Comparison of ENCODE assay signal across 16 cellular contexts in genomic region chr6:48881551-48881950, GRCh38.
DNase-seq lines count a peak whose midpoint lies in the region; TF ChIP-seq lines count a peak whose summit lies in the region.
"Had no signal": no experiment of that assay in that cellular context is flagged by ENCODE, and none has a peak within 500 bp of the region (broad histone marks: within the 10 kb centered on the region; RNA-seq: fewer than 3 reads in every experiment).

No MANE protein-coding gene starts in this region.

- H2AFZ ChIP-seq in OCI-LY7 (ENCODE audit: low read length): no peak overlapping the region

- no peak overlapping the region for H3K27ac ChIP-seq in breast epithelium
- no peak overlapping the region for H3K27ac ChIP-seq in OCI-LY7 (ENCODE audit: low read depth, low read length, poor library complexity, severe bottlenecking)
- H3K27ac ChIP-seq: 22Rv1 had no signal

- POLR2A ChIA-PET in MCF 10A (lab: Yijun Ruan, JAX): interaction anchor here (1.3 kb wide), 1 partner anchor 19 kb away, joined by 3 read pairs; no protein-coding TSS in a partner anchor
- POLR2A ChIA-PET in OCI-LY7 (lab: Charles Lee): interaction anchor here (0.6 kb wide), 1 partner anchor 14 kb away, joined by 3 read pairs; no protein-coding TSS in a partner anchor

- BruUV-seq in MCF 10A (replicated peaks; lab: Mats Ljungman, UMichigan) (no TSS peak), OCI-LY7 (replicated peaks; lab: Mats Ljungman, UMichigan) (no TSS peak)

- H3K4me3 ChIP-seq in breast epithelium (no peak overlapping the region), choroid plexus epithelial cell (ENCODE audit: low read depth, low read length) (no peak overlapping the region), OCI-LY7 (ENCODE audit: low read depth, low read length, poor library complexity, severe bottlenecking) (no peak overlapping the region)

- intact Hi-C loops in MCF 10A (cut with micrococcal nuclease): loop anchor here (5.0 kb wide), 1 partner anchor 779 kb away; no protein-coding TSS in a partner anchor
- intact Hi-C loops in breast epithelium (cut with DNase I; ENCODE audit: low total_unique reads): no loop called here
- intact Hi-C loops in OCI-LY7 (cut with micrococcal nuclease; ENCODE audit: unreplicated experiment): no loop called here

- no peak overlapping the region for H3K4me2 ChIP-seq in OCI-LY7 (ENCODE audit: low read length)

- no peaks in the 10 kb centered on the region for H3K79me2 ChIP-seq in OCI-LY7 (ENCODE audit: insufficient read depth, low read depth, low read length)

- no peak for TF ChIP-seq CTCF in MCF 10A (IDR thresholded peaks at IDR 0.05; ENCODE audit: unreplicated experiment)
- TF ChIP-seq CTCF in breast epithelium (IDR thresholded peaks at IDR 0.05): no peak
- no peak for TF ChIP-seq CTCF in choroid plexus epithelial cell (conservative IDR thresholded peaks at IDR 0.05; ENCODE audit: low read depth, low read length)
- no peak for TF ChIP-seq CTCF in OCI-LY7 (conservative IDR thresholded peaks at IDR 0.05; ENCODE audit: low read length)

- H4K20me1 ChIP-seq in OCI-LY7 (ENCODE audit: insufficient read depth, low read length): no peaks in the 10 kb centered on the region

- no peaks in the 10 kb centered on the region for H3K27me3 ChIP-seq in breast epithelium

- no peak overlapping the region for H3K4me3 Mint-ChIP-seq in MCF 10A (ENCODE audit: unreplicated experiment)
- H3K4me3 Mint-ChIP-seq: B cell, H9, IgD-negative memory B cell had no signal

- DNase-seq in MCF 10A (ENCODE audit: unreplicated experiment) (peak; percentile 21), breast epithelium (ENCODE audit: low spot score in 2 of 2) (no peak), choroid plexus epithelial cell (ENCODE audit: low read depth) (peak; percentile 15), iris pigment epithelial cell (ENCODE audit: low read depth) (peak; percentile 50), ecto neural progenitor cell (ENCODE audit: low spot score) (no peak), OCI-LY7 (ENCODE audit: low spot score) (no peak)
- no peak for DNase-seq in stimulated activated CD4-positive, alpha-beta T cell treated with anti-CD3 and anti-CD28 coated beads, Interleukin-1b, Interleukin-23, amount 100 ng/mL, for 48 hours
- DNase-seq in stimulated activated CD4-positive, alpha-beta T cell treated with anti-CD3 and anti-CD28 coated beads, Interleukin-15, amount 100 ng/mL, for 24 hours: no peak
- DNase-seq: DMS79 treated with DMSO at 0.1 percent for 48 hours, H9, Karpas-422, NCI-H1105 treated with DMSO at 0.1 percent for 48 hours, NCI-H1694 treated with DMSO at 0.1 percent for 48 hours had no signal

- H3K27me3 Mint-ChIP-seq in MCF 10A (ENCODE audit: insufficient read depth, unreplicated experiment): no peaks in the 10 kb centered on the region
- H3K27me3 Mint-ChIP-seq: B cell, IgD-negative memory B cell had no signal

- H3K4me1 ChIP-seq in breast epithelium: no peaks in the 10 kb centered on the region
- no peaks in the 10 kb centered on the region for H3K4me1 ChIP-seq in OCI-LY7 (ENCODE audit: insufficient read depth, low read length, poor library complexity, severe bottlenecking)

- H3K4me1 Mint-ChIP-seq in MCF 10A (ENCODE audit: insufficient read depth, unreplicated experiment): no peaks in the 10 kb centered on the region
- H3K4me1 Mint-ChIP-seq: B cell, H9, IgD-negative memory B cell had no signal

- no peak overlapping the region for H3K27ac Mint-ChIP-seq in MCF 10A (ENCODE audit: low read depth, unreplicated experiment)
- H3K27ac Mint-ChIP-seq: B cell, H9, IgD-negative memory B cell had no signal

- no peaks in the 10 kb centered on the region for H3K36me3 ChIP-seq in breast epithelium
- H3K36me3 ChIP-seq in OCI-LY7 (ENCODE audit: insufficient read depth, low read length): no peaks in the 10 kb centered on the region

- no peaks in the 10 kb centered on the region for H3K9me3 Mint-ChIP-seq in MCF 10A (ENCODE audit: unreplicated experiment)
- H3K9me3 Mint-ChIP-seq: H9 had no signal

- CTCF ChIA-PET in MCF 10A (lab: Yijun Ruan, JAX) (no interaction called here), OCI-LY7 (lab: Charles Lee; ENCODE audit: unreplicated experiment) (no interaction called here)

- TF ChIP-seq POLR2A in breast epithelium (IDR thresholded peaks at IDR 0.05): no peak

- no peaks in the 10 kb centered on the region for H3K9me3 ChIP-seq in breast epithelium
- no peaks in the 10 kb centered on the region for H3K9me3 ChIP-seq in OCI-LY7 (ENCODE audit: low read length)

- H3K36me3 Mint-ChIP-seq in MCF 10A (ENCODE audit: insufficient read depth, unreplicated experiment): no peaks in the 10 kb centered on the region
- H3K36me3 Mint-ChIP-seq: IgD-negative memory B cell had no signal

- no peaks in the 10 kb centered on the region for H3K9me2 ChIP-seq in OCI-LY7 (ENCODE audit: insufficient read depth, low read length)

Comparison
In these comparisons a context has a peak if more than half of its experiments do, and no peak if none do; other contexts are left out.
1. DNase-seq: peak in MCF 10A (single experiment), choroid plexus epithelial cell (single experiment) and iris pigment epithelial cell (single experiment); none in breast epithelium (0 of 2), stimulated activated CD4-positive, alpha-beta T cell treated with anti-CD3 and anti-CD28 coated beads, Interleukin-1b, Interleukin-23, amount 100 ng/mL, for 48 hours (single experiment), ecto neural progenitor cell (single experiment), stimulated activated CD4-positive, alpha-beta T cell treated with anti-CD3 and anti-CD28 coated beads, Interleukin-15, amount 100 ng/mL, for 24 hours (single experiment) and OCI-LY7 (single experiment).